ENCODE assay signal across 6 cellular contexts in genomic region chr21:43447353-43447977, GRCh38. TPM values are rescaled to one million over a fixed set of nuclear protein-coding genes. Genes with fewer than 3 reads are reported as not detected.
DNase-seq lines count a peak whose midpoint lies in the region; ATAC-seq, FAIRE-seq and TF ChIP-seq lines count a peak whose summit lies in the region.
"Not testable (repeated sequence)": the region's sequence is repeated elsewhere in the genome, so short reads cannot be mapped to it uniquely, and the experiment has no call there.

No MANE protein-coding gene starts in this region.

- TF ChIP-seq EP300 in GM12878 (IDR thresholded peaks at IDR 0.05; ENCODE audit: borderline replicate concordance in 1 of 2, control insufficient read depth in 1 of 2, low read depth in 2 of 2, low read length in 2 of 2), result not testable (repeated sequence)

- BruUV-seq in GM12878 (replicated peaks; lab: Mats Ljungman, UMichigan); endothelial cell of umbilical vein (replicated peaks; lab: Mats Ljungman, UMichigan): not testable (repeated sequence)

- SMC1A ChIA-PET in GM12878 (lab: Charles Lee; ENCODE audit: uncharacterized antibody, unreplicated experiment), result not testable (repeated sequence)

- in situ Hi-C loops in GM12878 (cut with MboI), result not testable (repeated sequence)

- DNase-seq in GM23338 (ENCODE audit: low spot score); GM12878 (ENCODE audit: low read depth, low spot score); endothelial cell of umbilical vein (ENCODE audit: low read depth, low spot score); heart right ventricle; left lung; lung (ENCODE audit: low spot score): not testable (repeated sequence)

- POLR2A ChIA-PET in GM12878 (lab: Charles Lee); endothelial cell of umbilical vein (lab: Charles Lee): not testable (repeated sequence)

- not testable (repeated sequence) for H3K79me2 ChIP-seq in GM23338 (replicated peaks; ENCODE audit: insufficient read depth); GM12878 (ENCODE audit: control insufficient read depth, insufficient read depth, low read length); endothelial cell of umbilical vein (ENCODE audit: control insufficient read depth, insufficient read depth, low read length)

- not testable (repeated sequence) for H3K27me3 ChIP-seq in GM23338 (ENCODE audit: insufficient read depth); GM12878 (replicated peaks in 1 of 2; ENCODE audit: control insufficient read depth in 2 of 2, insufficient read depth in 2 of 2, low read length in 1 of 2); endothelial cell of umbilical vein (ENCODE audit: control insufficient read depth in 2 of 2, insufficient read depth in 2 of 2, low read length in 2 of 2); heart right ventricle; left lung; lung (ENCODE audit: control insufficient read depth, insufficient read depth)

- H3K36me3 ChIP-seq in GM23338 (ENCODE audit: insufficient read depth); GM12878 (ENCODE audit: control insufficient read depth in 2 of 2, insufficient read depth in 2 of 2, low read length in 1 of 2); endothelial cell of umbilical vein (ENCODE audit: control insufficient read depth in 2 of 2, extremely low read depth in 1 of 2, insufficient read depth in 2 of 2, low read length in 2 of 2); heart right ventricle; left lung; lung (ENCODE audit: control insufficient read depth in 2 of 2, insufficient read depth in 2 of 2, low read length in 2 of 2): not testable (repeated sequence)

- not testable (repeated sequence) for H3K4me1 ChIP-seq in GM23338 (ENCODE audit: insufficient read depth); GM12878 (ENCODE audit: control insufficient read depth, insufficient read depth, low read length); endothelial cell of umbilical vein (ENCODE audit: control insufficient read depth, extremely low read depth, insufficient read depth, low read length); heart right ventricle; left lung; lung (ENCODE audit: control insufficient read depth in 2 of 2, insufficient read depth in 2 of 2, low read length in 2 of 2)

- dilution Hi-C loops in endothelial cell of umbilical vein (cut with MboI; ENCODE audit: extremely low pct_ligation_motif_present, low sequenced_read_pairs), result not testable (repeated sequence)

- CTCF ChIA-PET in GM12878 (lab: Yijun Ruan, JAX); endothelial cell of umbilical vein (lab: Charles Lee): not testable (repeated sequence)

- H3K27me3 Mint-ChIP-seq in GM23338 (ENCODE audit: insufficient read depth, low read depth, poor library complexity), result not testable (repeated sequence)

- H3K4me2 ChIP-seq in GM23338; GM12878 (ENCODE audit: control insufficient read depth, insufficient read depth); endothelial cell of umbilical vein (ENCODE audit: insufficient read depth, low read length): not testable (repeated sequence)

- H3K9me2 ChIP-seq in GM23338 (ENCODE audit: insufficient read depth), result not testable (repeated sequence)

- not testable (repeated sequence) for H3K9me3 Mint-ChIP-seq in GM23338

- H3K4me3 ChIP-seq in GM23338; GM12878; endothelial cell of umbilical vein (replicated peaks in 1 of 3; ENCODE audit: insufficient read depth in 1 of 3, low read depth in 1 of 3, low read length in 3 of 3); heart right ventricle; left lung; lung: not testable (repeated sequence)

- H3K27ac Mint-ChIP-seq in GM23338, result not testable (repeated sequence)

- RAD21 ChIA-PET in GM12878 (lab: Charles Lee; ENCODE audit: unreplicated experiment), result not testable (repeated sequence)

- FAIRE-seq in GM12878 (lab: Jason Lieb, UNC), result not testable (repeated sequence)
- peak; percentile 74 for FAIRE-seq in endothelial cell of umbilical vein (lab: Jason Lieb, UNC)

- not testable (repeated sequence) for H4K20me1 ChIP-seq in GM23338 (replicated peaks; ENCODE audit: insufficient read depth); GM12878 (ENCODE audit: control insufficient read depth, insufficient read depth); endothelial cell of umbilical vein (replicated peaks; ENCODE audit: control insufficient read depth, extremely low read depth, insufficient read depth, low read length)

- H3K9ac ChIP-seq in GM12878 (ENCODE audit: control insufficient read depth, insufficient read depth, low read length); endothelial cell of umbilical vein (replicated peaks; ENCODE audit: extremely low read depth, insufficient read depth, low read length): not testable (repeated sequence)

- H2AFZ ChIP-seq in GM23338; GM12878 (ENCODE audit: control insufficient read depth, low read depth, low read length); endothelial cell of umbilical vein (ENCODE audit: low read depth, low read length): not testable (repeated sequence)

- not testable (repeated sequence) for TF ChIP-seq CTCF in GM23338 (conservative IDR thresholded peaks at IDR 0.05; ENCODE audit: low read depth in 2 of 2); GM12878 (IDR thresholded peaks at IDR 0.05 in 2 of 3, conservative IDR thresholded peaks at IDR 0.05 in 1 of 3; ENCODE audit: control insufficient read depth in 2 of 3, extremely low read depth in 1 of 3, insufficient read depth in 1 of 3, low read depth in 3 of 3, low read length in 3 of 3); endothelial cell of umbilical vein (IDR thresholded peaks at IDR 0.05; ENCODE audit: extremely low read depth in 1 of 2, insufficient read depth in 1 of 2, low read depth in 1 of 2, low read length in 2 of 2); heart right ventricle (IDR thresholded peaks at IDR 0.05); left lung (IDR thresholded peaks at IDR 0.05); lung (IDR thresholded peaks at IDR 0.05; ENCODE audit: control extremely low read depth, extremely low read depth)

- H3K9me3 ChIP-seq in GM12878 (replicated peaks; ENCODE audit: control insufficient read depth, insufficient read depth, low read length); endothelial cell of umbilical vein (replicated peaks; ENCODE audit: control insufficient read depth, insufficient read depth, low read length); heart right ventricle; left lung; lung (ENCODE audit: control insufficient read depth in 2 of 2, insufficient read depth in 1 of 2, low read length in 1 of 2): not testable (repeated sequence)

- H3K9me1 ChIP-seq in endothelial cell of umbilical vein (replicated peaks; ENCODE audit: control insufficient read depth, extremely low read depth, insufficient read depth, low read length), result not testable (repeated sequence)

- peak; percentile 48 for ATAC-seq in GM23338
- ATAC-seq in GM12878, result peak; percentile 62
- ATAC-seq in heart right ventricle, result peak; percentile 15 to 71 (median 54)
- ATAC-seq in left lung, result peak; percentile 60
- peak; percentile 20 for ATAC-seq in lung (ENCODE audit: insufficient read depth, low FRiP score)

- H3K4me3 Mint-ChIP-seq in GM23338, result not testable (repeated sequence)

- not testable (repeated sequence) for H3F3A ChIP-seq in GM23338 (replicated peaks; ENCODE audit: low read depth)

- intact Hi-C loops in GM12878 (cut with micrococcal nuclease; ENCODE audit: unreplicated experiment); endothelial cell of umbilical vein (cut with micrococcal nuclease); heart right ventricle (cut with DNase I); left lung (cut with DNase I): not testable (repeated sequence)

- not testable (repeated sequence) for H3K36me3 Mint-ChIP-seq in GM23338 (ENCODE audit: low read depth)

- not testable (repeated sequence) for H3K4me1 Mint-ChIP-seq in GM23338

- TF ChIP-seq POLR2A in GM12878 (IDR thresholded peaks at IDR 0.05; ENCODE audit: low read depth, low read length); endothelial cell of umbilical vein (IDR thresholded peaks at IDR 0.05; ENCODE audit: low read depth, low read length): not testable (repeated sequence)

- WGBS in GM12878 (ENCODE audit: insufficient coverage, insufficient replicate concordance, low lambda C conversion rate, missing lambda C conversion rate), result no CpG with 5 or more reads among the region's 23 CpGs
- WGBS in heart right ventricle, 2 donors, result no CpG with 5 or more reads among the region's 23 CpGs
- WGBS in lung, 2 donors, result no CpG with 5 or more reads among the region's 23 CpGs

- not testable (repeated sequence) for TF ChIP-seq RAD21 in GM12878 (IDR thresholded peaks at IDR 0.05; ENCODE audit: insufficient read depth, low read depth, low read length)

- H3K27ac ChIP-seq in GM23338 (ENCODE audit: low read depth); GM12878 (ENCODE audit: control insufficient read depth, insufficient read depth); endothelial cell of umbilical vein (ENCODE audit: insufficient read depth, low read depth, low read length); heart right ventricle; left lung; lung (ENCODE audit: low read depth in 1 of 2, low read length in 1 of 2): not testable (repeated sequence)

RNA-seq across cellular contexts. Expression of gene SIK1, which starts 20.5 kb away (rescaled TPM):
- total RNA-seq in GM23338 (2014; rRNA removed; shearing (Covaris generic)), result 1.1 and 13.8 TPM in 2 replicates
- polyA plus RNA-seq in GM23338 (2016; fragmentation: Nextera tagmentation; extraction: Ambion mirVana) (0.14 and 0.31 TPM in 2 replicates), GM12878 (2011; rRNA removed) (3.1 and 3.6 TPM in 2 replicates), GM12878 (2014; fragmentation: Illumina TruSeq; extraction: Trizol) (5.5 and 8.3 TPM in 2 replicates), GM12878 (2014; fragmentation: Nextera tagmentation; extraction: Ambion mirVana) (under 1 TPM; 0.03 to 0.05 TPM), GM12878 (2014; rRNA removed) (0.96 and 2.8 TPM in 2 replicates), GM12878 (2016; fragmentation: Nextera tagmentation; extraction: Ambion mirVana) (not detected), endothelial cell of umbilical vein (0.56 and 0.59 TPM in 2 replicates), heart right ventricle (1 to 10 TPM; 3.1 to 3.3 TPM), lung (10 to 100 TPM in 1 of 2 donors, 1 to 10 TPM in 1; 4.3 to 15.4 TPM)
- 10.5 and 12.9 TPM in 2 replicates for total RNA-seq in GM12878 (2013; cell fraction: nucleolus; rRNA removed)
- total RNA-seq in GM12878 (2014; rRNA removed) (0.16 and 0.40 TPM in 2 replicates), GM12878 (2014; rRNA removed; fragmentation: Illumina TruSeq; extraction: Trizol) (0.83 and 1.5 TPM in 2 replicates), GM12878 (2021) (7.0 and 7.3 TPM in 2 replicates), endothelial cell of umbilical vein (3.3 and 8.0 TPM in 2 replicates), heart right ventricle (100 to 1,000 TPM in 1 of 10 donors, 10 to 100 TPM in 7, 1 to 10 TPM in 2; 4.3 to 109 (median 21.9) TPM), left lung (10 to 100 TPM; 33.3 to 61.0 TPM), lung (10 to 100 TPM; 29.9 to 34.1 TPM)
- 0.75 TPM for polyA plus RNA-seq in GM12878 (2011; ENCODE audit: low read depth)
- 0.33 and 1.8 TPM in 2 replicates for polyA plus RNA-seq in GM12878 (2011; cell fraction: cytosol; rRNA removed)
- polyA plus RNA-seq in GM12878 (2011; cell fraction: nucleus; rRNA removed), result 1.8 and 2.6 TPM in 2 replicates
- polyA plus RNA-seq in GM12878 (2012), result 0.56 and 1.9 TPM in 2 replicates
- polyA minus RNA-seq in GM12878 (2011; rRNA and poly(A)+ RNA removed), result 1.5 and 2.9 TPM in 2 replicates
- 5.5 and 7.7 TPM in 2 replicates for polyA minus RNA-seq in GM12878 (2011; cell fraction: cytosol; rRNA and poly(A)+ RNA removed)
- 1.8 and 6.9 TPM in 2 replicates for polyA minus RNA-seq in GM12878 (2011; cell fraction: nucleus; rRNA and poly(A)+ RNA removed)
- polyA plus RNA-seq in endothelial cell of umbilical vein (2011; cell fraction: cytosol; rRNA removed), result 0.89 and 2.0 TPM in 2 replicates
- 10.3 and 11.9 TPM in 2 replicates for polyA plus RNA-seq in endothelial cell of umbilical vein (2011; cell fraction: nucleus; rRNA removed)
- 2.1 and 3.7 TPM in 2 replicates for polyA plus RNA-seq in endothelial cell of umbilical vein (2012)
- 1.4 and 1.7 TPM in 2 replicates for polyA minus RNA-seq in endothelial cell of umbilical vein
- polyA minus RNA-seq in endothelial cell of umbilical vein (2011; cell fraction: cytosol; rRNA and poly(A)+ RNA removed), result 146 TPM
- 7.8 and 16.6 TPM in 2 replicates for polyA minus RNA-seq in endothelial cell of umbilical vein (2011; cell fraction: nucleus; rRNA and poly(A)+ RNA removed)
